In the genomic region with DNA sequence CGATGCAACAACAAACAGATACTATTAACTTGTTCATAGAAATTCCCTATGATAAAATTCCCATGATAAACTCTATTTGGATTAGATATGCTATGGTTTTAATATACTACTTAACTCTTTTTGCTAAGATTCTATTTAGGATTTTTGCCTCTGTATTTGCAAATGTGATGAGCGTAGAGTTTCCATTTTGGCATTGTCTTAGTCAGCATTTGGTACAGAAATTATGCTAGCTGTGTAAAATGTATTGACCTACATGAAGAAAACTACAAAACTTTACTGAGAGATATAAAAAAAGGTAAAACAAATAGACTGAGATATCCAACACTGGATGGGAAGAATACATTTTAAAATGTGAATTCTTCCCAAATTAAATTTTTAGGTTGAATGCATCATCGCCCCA, we compare ENCODE assay signal across 6 cellular contexts.
"Had no signal": no experiment of that assay in that cellular context is flagged by ENCODE, and none has a peak within 500 bp of the region (broad histone marks: within the 10 kb centered on the region; RNA-seq: fewer than 3 reads in every experiment).

No MANE protein-coding gene starts in this region.

- FAIRE-seq: HTR-8/SVneo, K562 had no signal

- H3K27ac ChIP-seq: HL-60, KMS-11 had no signal

- ATAC-seq: K562 had no signal

- H3K9ac ChIP-seq: KMS-11 had no signal

- DNase-seq: KBM-7, KG1 had no signal

- H3K4me2 ChIP-seq: KMS-11 had no signal

- H3K4me3 ChIP-seq: K562 had no signal
